Comparison of ENCODE assay signal across 19 cellular contexts in genomic region chr9:76828462-76828861, GRCh38.
DNase-seq lines count a peak whose midpoint lies in the region; ATAC-seq and TF ChIP-seq lines count a peak whose summit lies in the region.
"Had no signal": no experiment of that assay in that cellular context is flagged by ENCODE, and none has a peak within 500 bp of the region (broad histone marks: within the 10 kb centered on the region; RNA-seq: fewer than 3 reads in every experiment).

No MANE protein-coding gene starts in this region.

- no peaks in the 10 kb centered on the region for H3K36me3 Mint-ChIP-seq in natural killer cell treated with Interleukin-12 subunit alpha and Interleukin-12 subunit beta and Interleukin-15 and Interleukin-18, amount 100 ng/mL, for 72 hours

- 20% methylated on average over 2 of the region's 3 CpGs; no CpG with 5 or more reads in 1 of the 2 donors for WGBS in gastroesophageal sphincter (ENCODE audit: low coverage in 1 of 2), 2 donors

- ATAC-seq in gastroesophageal sphincter (no peak), HG02610 (IDR thresholded peaks at IDR 0.05; ENCODE audit: unreplicated experiment) (no peak)
- ATAC-seq in natural killer cell treated with Interleukin-12 subunit alpha and Interleukin-12 subunit beta and Interleukin-15 and Interleukin-18, amount 100 ng/mL, for 72 hours = no peak

- H3K4me3 ChIP-seq in gastroesophageal sphincter (no peak overlapping the region), stomach smooth muscle (ENCODE audit: low read length in 2 of 2) (no peak overlapping the region)
- H3K4me3 ChIP-seq: GM23248, SK-N-MC had no signal

- TF ChIP-seq EP300 in gastroesophageal sphincter (IDR thresholded peaks at IDR 0.05) = no peak

- DNase-seq in amniotic epithelial cell (ENCODE audit: low read depth) (peak; percentile 51), NCI-H1048 (lab: John Stamatoyannopoulos, UW) (no peak), NCI-H146 (lab: John Stamatoyannopoulos, UW) (no peak)
- DNase-seq in natural killer cell treated with Interleukin-12 subunit alpha and Interleukin-12 subunit beta and Interleukin-15 and Interleukin-18, amount 100 ng/mL, for 72 hours (ENCODE audit: low spot score) = no peak
- DNase-seq: BE2C, GM23248, H7, KBM-7, MV-4-11, NCI-H1105 treated with DMSO at 0.1 percent for 48 hours, NCI-H2029, NCI-H446, NCI-H524 treated with DMSO at 0.1 percent for 48 hours, NCI-H774, SIG-M5 had no signal

- H3K4me3 Mint-ChIP-seq in natural killer cell treated with Interleukin-12 subunit alpha and Interleukin-12 subunit beta and Interleukin-15 and Interleukin-18, amount 100 ng/mL, for 72 hours = no peak overlapping the region

- H3K27ac Mint-ChIP-seq in natural killer cell treated with Interleukin-12 subunit alpha and Interleukin-12 subunit beta and Interleukin-15 and Interleukin-18, amount 100 ng/mL, for 72 hours = no peak overlapping the region

- H3K9me3 Mint-ChIP-seq in natural killer cell treated with Interleukin-12 subunit alpha and Interleukin-12 subunit beta and Interleukin-15 and Interleukin-18, amount 100 ng/mL, for 72 hours = no peaks in the 10 kb centered on the region

- H3K9ac ChIP-seq in stomach smooth muscle (ENCODE audit: low read length in 2 of 2) = no peak overlapping the region
- H3K9ac ChIP-seq: GM23248 had no signal

- peaks cover 0 to 43% (median 9%) of the 10 kb centered on the region in 3 donors for H3K4me1 ChIP-seq in gastroesophageal sphincter
- peaks cover 15% of the 10 kb centered on the region for H3K4me1 ChIP-seq in stomach smooth muscle (ENCODE audit: control insufficient read depth, insufficient read depth, low read length)

- TF ChIP-seq CTCF in gastroesophageal sphincter (IDR thresholded peaks at IDR 0.05) = no peak

- H3K36me3 ChIP-seq in gastroesophageal sphincter (peaks cover 0 to 30% of the 10 kb centered on the region in 2 donors), stomach smooth muscle (ENCODE audit: control insufficient read depth in 2 of 2, insufficient read depth in 2 of 2, low read length in 2 of 2) (peaks cover 20% of the 10 kb centered on the region in 2 donors)

- H3K27me3 ChIP-seq in gastroesophageal sphincter = no peaks in the 10 kb centered on the region
- no peaks in the 10 kb centered on the region for H3K27me3 ChIP-seq in stomach smooth muscle (ENCODE audit: control insufficient read depth in 1 of 2, insufficient read depth in 2 of 2, low read length in 2 of 2)
- H3K27me3 ChIP-seq: BE2C had no signal

- no peak for TF ChIP-seq POLR2A in gastroesophageal sphincter (IDR thresholded peaks at IDR 0.05)

- H3K27ac ChIP-seq in gastroesophageal sphincter = peak overlapping the region; percentile 64 to 88 (median 78)
- H3K27ac ChIP-seq in stomach smooth muscle (ENCODE audit: low read length) = peak overlapping the region; percentile 62
- H3K27ac ChIP-seq: GM23248, SK-N-MC had no signal

- H3K27me3 Mint-ChIP-seq in natural killer cell treated with Interleukin-12 subunit alpha and Interleukin-12 subunit beta and Interleukin-15 and Interleukin-18, amount 100 ng/mL, for 72 hours = peaks cover 10 to 30% of the 10 kb centered on the region in 2 donors

- no peaks in the 10 kb centered on the region for H3K4me1 Mint-ChIP-seq in natural killer cell treated with Interleukin-12 subunit alpha and Interleukin-12 subunit beta and Interleukin-15 and Interleukin-18, amount 100 ng/mL, for 72 hours (ENCODE audit: low read depth in 2 of 2)

- no peaks in the 10 kb centered on the region for H3K9me3 ChIP-seq in gastroesophageal sphincter
- no peaks in the 10 kb centered on the region for H3K9me3 ChIP-seq in stomach smooth muscle (ENCODE audit: control insufficient read depth in 2 of 2, low read length in 2 of 2)
- H3K9me3 ChIP-seq: BE2C had no signal
